1 cellular context compared by ENCODE assay signal in genomic region chr5:94463739-94464138, GRCh38.
TF ChIP-seq lines count a peak whose summit lies in the region.

No MANE protein-coding gene starts in this region.

TF ChIP-seq in IMR-90, 13 proteins besides CTCF, POLR2A, EP300 and RAD21:
- TF ChIP-seq CEBPB (IDR thresholded peaks at IDR 0.05; ENCODE audit: low read depth, low read length) (no peak), MAZ (IDR thresholded peaks at IDR 0.05; ENCODE audit: borderline replicate concordance, low read depth, low read length) (no peak), MAFK (IDR thresholded peaks at IDR 0.05; ENCODE audit: low read depth, low read length) (no peak), CHD1 (IDR thresholded peaks at IDR 0.05; ENCODE audit: low read depth, low read length) (no peak), ELK1 (IDR thresholded peaks at IDR 0.05; ENCODE audit: borderline replicate concordance, low read depth, low read length) (no peak), MXI1 (IDR thresholded peaks at IDR 0.05; ENCODE audit: borderline replicate concordance, low read depth, low read length) (no peak), SMC3 (IDR thresholded peaks at IDR 0.05; ENCODE audit: low read depth, low read length) (no peak), FOS (IDR thresholded peaks at IDR 0.05; ENCODE audit: low read depth, low read length) (no peak), RCOR1 (IDR thresholded peaks at IDR 0.05; ENCODE audit: insufficient replicate concordance, low read length) (no peak), RFX5 (IDR thresholded peaks at IDR 0.05; ENCODE audit: low read depth, low read length) (no peak), BHLHE40 (IDR thresholded peaks at IDR 0.05; ENCODE audit: low read depth, low read length) (no peak), NFE2L2 (IDR thresholded peaks at IDR 0.05; ENCODE audit: low read depth, low read length) (no peak), USF2 (IDR thresholded peaks at IDR 0.05; ENCODE audit: low read depth, low read length) (no peak)
